Comparison of ENCODE assay signal across 24 cellular contexts in the genomic region with DNA sequence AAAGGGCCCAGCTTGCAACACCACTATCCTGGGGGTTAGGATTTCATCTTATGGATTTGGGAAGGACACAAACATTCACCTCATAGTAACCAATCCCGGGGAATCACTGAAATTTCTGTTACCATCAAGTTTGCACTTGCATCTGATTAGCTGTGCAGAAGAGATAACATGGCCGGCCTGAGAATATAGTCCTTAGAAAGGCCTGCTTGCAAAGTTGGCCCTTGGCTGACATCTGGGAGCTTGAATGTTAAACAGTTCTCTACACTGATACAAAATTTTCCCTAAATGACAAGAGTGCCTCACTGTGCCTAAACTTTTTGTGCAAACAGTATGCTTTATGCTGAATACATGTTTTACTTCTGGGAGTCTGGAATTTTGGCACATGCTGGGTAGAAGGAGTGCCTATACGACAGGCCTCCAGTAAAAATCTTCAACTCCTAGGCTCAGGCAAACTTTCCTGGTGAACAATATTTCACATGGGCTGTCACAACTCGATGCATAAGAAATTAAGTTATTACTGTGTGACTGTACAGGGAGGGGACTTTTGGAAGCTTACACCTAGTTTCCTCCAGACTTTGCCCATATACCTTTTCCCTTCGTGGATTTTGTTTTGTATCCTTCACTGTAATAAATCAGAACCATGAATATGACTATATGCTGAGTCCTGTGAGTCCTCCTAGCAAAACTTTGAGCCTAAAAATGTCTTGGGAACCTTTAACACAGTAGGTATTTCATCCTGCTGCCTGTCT. TPM values are rescaled to one million over a fixed set of nuclear protein-coding genes. Genes with fewer than 3 reads are reported as not detected.
DNase-seq lines count a peak whose midpoint lies in the region; ATAC-seq, FAIRE-seq and TF ChIP-seq lines count a peak whose summit lies in the region.
"Had no signal": no experiment of that assay in that cellular context is flagged by ENCODE, and none has a peak within 500 bp of the region (broad histone marks: within the 10 kb centered on the region; RNA-seq: fewer than 3 reads in every experiment).

No MANE protein-coding gene starts in this region.

- H4K20me1 ChIP-seq in GM12878 (ENCODE audit: control insufficient read depth, insufficient read depth), result no peaks in the 10 kb centered on the region

- BruUV-seq in GM12878 (replicated peaks; lab: Mats Ljungman, UMichigan) (no TSS peak), A673 (replicated peaks; lab: Mats Ljungman, UMichigan) (no TSS peak)

- H3K27ac ChIP-seq in GM12878 (ENCODE audit: control insufficient read depth, insufficient read depth), result no peak overlapping the region
- no peak overlapping the region for H3K27ac ChIP-seq in caudate nucleus (ENCODE audit: low read depth, low read length)
- H3K27ac ChIP-seq in A673 (ENCODE audit: low read depth, low read length, poor library complexity, severe bottlenecking), result no peak overlapping the region
- H3K27ac ChIP-seq: C4-2B, HL-60 had no signal

- no peak for TF ChIP-seq POLR2A in GM12878 (IDR thresholded peaks at IDR 0.05; ENCODE audit: low read depth, low read length)

- in situ Hi-C loops in GM12878 (cut with MboI), result loop anchor here (5.0 to 25.0 kb wide), 2 partner anchors 173 to 342 kb away; partner anchors contain the start of gene ZNHIT3

- ATAC-seq in GM12878 (no peak), GM18520 (IDR thresholded peaks at IDR 0.05; ENCODE audit: unreplicated experiment) (no peak)
- ATAC-seq in natural killer cell treated with Interleukin-12 subunit alpha and Interleukin-12 subunit beta and Interleukin-15 and Interleukin-18, amount 100 ng/mL, for 72 hours, result no peak
- ATAC-seq: HCT116 had no signal

- H3K4me1 ChIP-seq in GM12878 (ENCODE audit: control insufficient read depth, insufficient read depth, low read length) (peaks cover 8% of the 10 kb centered on the region; the same call in 1 of the 2 replicates), A673 (ENCODE audit: insufficient read depth, low read length, poor library complexity, severe bottlenecking) (no peaks in the 10 kb centered on the region)
- H3K4me1 ChIP-seq: Caco-2 had no signal

- H3K9me3 ChIP-seq in GM12878 (replicated peaks; ENCODE audit: control insufficient read depth, insufficient read depth, low read length) (peaks cover 3% of the 10 kb centered on the region; the same call in 1 of the 3 replicates), A673 (ENCODE audit: low read depth, low read length, poor library complexity, severe bottlenecking) (no peaks in the 10 kb centered on the region)
- H3K9me3 ChIP-seq: Caco-2 had no signal

- H2AFZ ChIP-seq in GM12878 (ENCODE audit: control insufficient read depth, low read depth, low read length), result no peak overlapping the region

- H3K4me3 ChIP-seq in GM12878 (no peak overlapping the region), A673 (ENCODE audit: low read depth, low read length, poor library complexity, severe bottlenecking) (no peak overlapping the region)

- TF ChIP-seq RAD21 in GM12878 (IDR thresholded peaks at IDR 0.05; ENCODE audit: insufficient read depth, low read depth, low read length), result peak; percentile 8; the same call in 1 of the 2 replicates

- no peak overlapping the region for H3K4me2 ChIP-seq in GM12878 (ENCODE audit: control insufficient read depth, insufficient read depth)

- peaks cover 0 to 5% (median 0%) of the 10 kb centered on the region in 6 donors for H3K9me3 Mint-ChIP-seq in immature natural killer cell
- no peaks in the 10 kb centered on the region for H3K9me3 Mint-ChIP-seq in natural killer cell treated with Interleukin-12 subunit alpha and Interleukin-12 subunit beta and Interleukin-15 and Interleukin-18, amount 100 ng/mL, for 72 hours
- H3K9me3 Mint-ChIP-seq: CD4-positive, alpha-beta T cell; HFFc6 had no signal

- no peak for FAIRE-seq in GM12878 (lab: Jason Lieb, UNC)
- FAIRE-seq: A204.1, D721Med, G401.6, GM12892, GM18507, HTR-8/SVneo had no signal

- peaks cover 0 to 3% (median 0%) of the 10 kb centered on the region in 3 donors for H3K27me3 Mint-ChIP-seq in immature natural killer cell (ENCODE audit: low read depth in 3 of 3)
- H3K27me3 Mint-ChIP-seq in natural killer cell treated with Interleukin-12 subunit alpha and Interleukin-12 subunit beta and Interleukin-15 and Interleukin-18, amount 100 ng/mL, for 72 hours, result no peaks in the 10 kb centered on the region

- H3K27ac Mint-ChIP-seq in immature natural killer cell, result peak overlapping the region; percentile 48 to 96 (median 86)
- peak overlapping the region; percentile 78 to 91 for H3K27ac Mint-ChIP-seq in natural killer cell treated with Interleukin-12 subunit alpha and Interleukin-12 subunit beta and Interleukin-15 and Interleukin-18, amount 100 ng/mL, for 72 hours
- H3K27ac Mint-ChIP-seq: CD4-positive, alpha-beta T cell; HFFc6 had no signal

- DNase-seq in GM12878 (ENCODE audit: low read depth, low spot score) (no peak), immature natural killer cell (no peak), caudate nucleus (lab: John Stamatoyannopoulos, UW) (no peak), A673 (ENCODE audit: low spot score) (no peak)
- no peak for DNase-seq in natural killer cell treated with Interleukin-12 subunit alpha and Interleukin-12 subunit beta and Interleukin-15 and Interleukin-18, amount 100 ng/mL, for 72 hours (ENCODE audit: low spot score)
- DNase-seq in activated CD4-positive, CD25-positive, alpha-beta regulatory T cell (lab: John Stamatoyannopoulos, UW), result no peak
- DNase-seq: AML-193; Caco-2; CD4-positive, alpha-beta T cell; GOT3; H7; HFFc6; IMR-90 had no signal

- H3K9ac ChIP-seq in GM12878 (ENCODE audit: control insufficient read depth, insufficient read depth, low read length), result no peak overlapping the region

- TF ChIP-seq CTCF in GM12878 (IDR thresholded peaks at IDR 0.05 in 2 of 3, conservative IDR thresholded peaks at IDR 0.05 in 1 of 3; ENCODE audit: control insufficient read depth in 2 of 3, extremely low read depth in 1 of 3, insufficient read depth in 1 of 3, low read depth in 3 of 3, low read length in 3 of 3), result peak in 1 of 3 experiments; percentile 11; a peak in 2 of 6 replicates
- TF ChIP-seq CTCF in A673 (conservative IDR thresholded peaks at IDR 0.05; ENCODE audit: low read depth, low read length), result no peak

- POLR2A ChIA-PET in GM12878 (lab: Charles Lee) (interaction anchor here (2.0 to 2.6 kb wide), 2 partner anchors 9 to 13 kb away, joined by 8 to 14 read pairs; no protein-coding TSS in a partner anchor), A673 (lab: Charles Lee; ENCODE audit: low non-redundant PET) (no interaction called here)

- CTCF ChIA-PET in GM12878 (lab: Yijun Ruan, JAX), result interaction anchor here (1.0 to 12.0 kb wide), 9 partner anchors 9 to 340 kb away, joined by 4 to 622 read pairs (median 28); partner anchors contain the start of genes CCL16, CCL3 and CCL4
- CTCF ChIA-PET in A673 (lab: Charles Lee), result no interaction called here

- TF ChIP-seq EP300 in GM12878 (IDR thresholded peaks at IDR 0.05; ENCODE audit: borderline replicate concordance in 1 of 2, control insufficient read depth in 1 of 2, low read depth in 2 of 2, low read length in 2 of 2), result no peak

- 72% methylated on average over 5 of the region's 5 CpGs for WGBS in GM12878 (ENCODE audit: insufficient coverage, insufficient replicate concordance, low lambda C conversion rate, missing lambda C conversion rate)

- H3K27me3 ChIP-seq in GM12878 (replicated peaks in 1 of 2; ENCODE audit: control insufficient read depth in 2 of 2, insufficient read depth in 2 of 2, low read length in 1 of 2), result no peaks in the 10 kb centered on the region
- no peaks in the 10 kb centered on the region for H3K27me3 ChIP-seq in A673 (replicated peaks; ENCODE audit: insufficient read depth, low read depth, low read length, poor library complexity)

- H3K36me3 Mint-ChIP-seq in immature natural killer cell, result peaks cover 9 to 27% (median 18%) of the 10 kb centered on the region in 3 donors
- no peaks in the 10 kb centered on the region for H3K36me3 Mint-ChIP-seq in natural killer cell treated with Interleukin-12 subunit alpha and Interleukin-12 subunit beta and Interleukin-15 and Interleukin-18, amount 100 ng/mL, for 72 hours

- intact Hi-C loops in GM12878 (cut with micrococcal nuclease; ENCODE audit: unreplicated experiment), result loop anchor here (10.0 kb wide), 1 partner anchor 340 kb away; the partner anchor contains the start of gene ZNHIT3
- intact Hi-C loops in A673 (cut with micrococcal nuclease; ENCODE audit: unreplicated experiment), result loop anchor here (10.0 kb wide), 1 partner anchor 170 kb away; no protein-coding TSS in a partner anchor

- RAD21 ChIA-PET in GM12878 (lab: Charles Lee; ENCODE audit: unreplicated experiment), result interaction anchor here (0.5 to 7.8 kb wide), 9 partner anchors 9 to 266 kb away, joined by 3 to 342 read pairs (median 28); partner anchors contain the start of genes CCL16, CCL3 and CCL4

- peaks cover 78 to 83% of the 10 kb centered on the region in 2 donors for H3K4me1 Mint-ChIP-seq in immature natural killer cell
- peaks cover 58 to 73% of the 10 kb centered on the region in 2 donors for H3K4me1 Mint-ChIP-seq in natural killer cell treated with Interleukin-12 subunit alpha and Interleukin-12 subunit beta and Interleukin-15 and Interleukin-18, amount 100 ng/mL, for 72 hours (ENCODE audit: low read depth in 2 of 2)

- no peaks in the 10 kb centered on the region for H3K36me3 ChIP-seq in GM12878 (ENCODE audit: control insufficient read depth in 2 of 2, insufficient read depth in 2 of 2, low read length in 1 of 2)
- H3K36me3 ChIP-seq in A673 (ENCODE audit: insufficient read depth, low read length, poor library complexity, severe bottlenecking), result no peaks in the 10 kb centered on the region

- SMC1A ChIA-PET in GM12878 (lab: Charles Lee; ENCODE audit: uncharacterized antibody, unreplicated experiment), result interaction anchor here (0.8 to 11.3 kb wide), 13 partner anchors 11 to 187 kb away, joined by 3 to 485 read pairs (median 8); partner anchors contain the start of genes CCL16, CCL18, CCL3 and CCL4

- no peaks in the 10 kb centered on the region for H3K79me2 ChIP-seq in GM12878 (ENCODE audit: control insufficient read depth, insufficient read depth, low read length)

- H3K4me3 Mint-ChIP-seq in immature natural killer cell, result peak overlapping the region in 4 of 5 donors; percentile 0 to 96 (median 74)
- peak overlapping the region; percentile 53 for H3K4me3 Mint-ChIP-seq in natural killer cell treated with Interleukin-12 subunit alpha and Interleukin-12 subunit beta and Interleukin-15 and Interleukin-18, amount 100 ng/mL, for 72 hours
- H3K4me3 Mint-ChIP-seq: CD4-positive, alpha-beta T cell; HFFc6 had no signal

RNA-seq across cellular contexts. Expression of gene TBC1D3B, which starts 31.3 kb away (rescaled TPM):
- total RNA-seq in GM12878 (2013; cell fraction: nucleolus; rRNA removed), result 9.6 and 11.1 TPM in 2 replicates
- total RNA-seq in GM12878 (2014; rRNA removed), result 1.8 and 2.7 TPM in 2 replicates
- 1.6 and 2.0 TPM in 2 replicates for total RNA-seq in GM12878 (2014; rRNA removed; fragmentation: Illumina TruSeq; extraction: Trizol)
- 2.5 and 8.5 TPM in 2 replicates for total RNA-seq in GM12878 (2021)
- polyA plus RNA-seq in GM12878 (2011; ENCODE audit: low read depth), result not detected
- polyA plus RNA-seq in GM12878 (2011; rRNA removed), result 2.0 and 2.1 TPM in 2 replicates
- 1.6 and 2.6 TPM in 2 replicates for polyA plus RNA-seq in GM12878 (2011; cell fraction: cytosol; rRNA removed)
- polyA plus RNA-seq in GM12878 (2011; cell fraction: nucleus; rRNA removed), result 15.3 and 19.8 TPM in 2 replicates
- polyA plus RNA-seq in GM12878 (2012), result 3.0 and 5.8 TPM in 2 replicates
- polyA plus RNA-seq in GM12878 (2014; fragmentation: Illumina TruSeq; extraction: Trizol), result 0.93 TPM in 1 of 2 replicates, not detected in the other
- not detected for polyA plus RNA-seq in GM12878 (2014; fragmentation: Nextera tagmentation; extraction: Ambion mirVana)
- polyA plus RNA-seq in GM12878 (2014; rRNA removed), result 3.0 and 4.8 TPM in 2 replicates
- polyA plus RNA-seq in GM12878 (2016; fragmentation: Nextera tagmentation; extraction: Ambion mirVana), result 1 to 10 TPM in 1 of 2 experiments, under 1 TPM in 1; 0.67 to 1.6 TPM
- 0.80 TPM in 1 of 2 replicates, not detected in the other for polyA minus RNA-seq in GM12878 (2011; rRNA and poly(A)+ RNA removed)
- polyA minus RNA-seq in GM12878 (2011; cell fraction: cytosol; rRNA and poly(A)+ RNA removed), result not detected in 2 replicates
- polyA minus RNA-seq in GM12878 (2011; cell fraction: nucleus; rRNA and poly(A)+ RNA removed), result 1.9 and 2.3 TPM in 2 replicates
- not detected for polyA plus RNA-seq in immature natural killer cell
- total RNA-seq in natural killer cell treated with Interleukin-12 subunit alpha and Interleukin-12 subunit beta and Interleukin-15 and Interleukin-18, amount 100 ng/mL, for 72 hours, result 10 to 100 TPM in 1 of 2 donors, 1 to 10 TPM in 1; 9.2 to 10.7 TPM
- total RNA-seq in A673 (2021), result 5.0 and 5.1 TPM in 2 replicates
- total RNA-seq: H7, IMR-90 had no signal

RNA-seq across cellular contexts. Expression of gene CCL4, which starts 41.5 kb away (rescaled TPM):
- 8.8 and 9.5 TPM in 2 replicates for total RNA-seq in GM12878 (2013; cell fraction: nucleolus; rRNA removed)
- total RNA-seq in GM12878 (2014; rRNA removed) (77.8 and 78.7 TPM in 2 replicates), GM12878 (2014; rRNA removed; fragmentation: Illumina TruSeq; extraction: Trizol) (80.1 and 85.0 TPM in 2 replicates), GM12878 (2021) (50.8 and 54.8 TPM in 2 replicates), A673 (2021) (not detected in 2 replicates)
- 32.1 TPM for polyA plus RNA-seq in GM12878 (2011; ENCODE audit: low read depth)
- polyA plus RNA-seq in GM12878 (2011; rRNA removed) (524 and 741 TPM in 2 replicates), GM12878 (2014; fragmentation: Illumina TruSeq; extraction: Trizol) (76.3 and 86.9 TPM in 2 replicates), GM12878 (2014; fragmentation: Nextera tagmentation; extraction: Ambion mirVana) (100 to 1,000 TPM; 357 to 425 TPM), GM12878 (2014; rRNA removed) (87.3 and 96.6 TPM in 2 replicates), GM12878 (2016; fragmentation: Nextera tagmentation; extraction: Ambion mirVana) (10 to 100 TPM; 18.7 to 20.5 TPM), immature natural killer cell (1,000 to 10,000 TPM in 1 of 3 donors, 100 to 1,000 TPM in 2; 748 to 1,008 (median 970) TPM)
- polyA plus RNA-seq in GM12878 (2011; cell fraction: cytosol; rRNA removed), result 616 and 746 TPM in 2 replicates
- 311 and 571 TPM in 2 replicates for polyA plus RNA-seq in GM12878 (2011; cell fraction: nucleus; rRNA removed)
- 19.0 and 53.7 TPM in 2 replicates for polyA plus RNA-seq in GM12878 (2012)
- 445 and 610 TPM in 2 replicates for polyA minus RNA-seq in GM12878 (2011; rRNA and poly(A)+ RNA removed)
- 254 and 292 TPM in 2 replicates for polyA minus RNA-seq in GM12878 (2011; cell fraction: cytosol; rRNA and poly(A)+ RNA removed)
- 194 and 212 TPM in 2 replicates for polyA minus RNA-seq in GM12878 (2011; cell fraction: nucleus; rRNA and poly(A)+ RNA removed)
- 100 to 1,000 TPM; 379 to 582 TPM for total RNA-seq in natural killer cell treated with Interleukin-12 subunit alpha and Interleukin-12 subunit beta and Interleukin-15 and Interleukin-18, amount 100 ng/mL, for 72 hours
- total RNA-seq: Caco-2, H7, HFFc6, IMR-90 had no signal
- polyA plus RNA-seq: BJ, IMR-90 had no signal

RNA-seq across cellular contexts. Expression of gene CCL3L1, which starts 51.4 kb away (rescaled TPM):
- total RNA-seq in GM12878 (2013; cell fraction: nucleolus; rRNA removed), result 6.6 and 7.5 TPM in 2 replicates
- total RNA-seq in GM12878 (2014; rRNA removed), result 13.0 and 14.8 TPM in 2 replicates
- total RNA-seq in GM12878 (2014; rRNA removed; fragmentation: Illumina TruSeq; extraction: Trizol), result 12.4 and 15.3 TPM in 2 replicates
- total RNA-seq in GM12878 (2021), result 12.9 and 13.6 TPM in 2 replicates
- 17.8 TPM for polyA plus RNA-seq in GM12878 (2011; ENCODE audit: low read depth)
- 26.9 and 108 TPM in 2 replicates for polyA plus RNA-seq in GM12878 (2011; rRNA removed)
- 63.6 and 64.9 TPM in 2 replicates for polyA plus RNA-seq in GM12878 (2011; cell fraction: cytosol; rRNA removed)
- polyA plus RNA-seq in GM12878 (2011; cell fraction: nucleus; rRNA removed), result 51.9 and 86.7 TPM in 2 replicates
- 17.4 and 22.5 TPM in 2 replicates for polyA plus RNA-seq in GM12878 (2012)
- 5.4 and 13.4 TPM in 2 replicates for polyA plus RNA-seq in GM12878 (2014; fragmentation: Illumina TruSeq; extraction: Trizol)
- 10 to 100 TPM; 13.8 to 14.5 TPM for polyA plus RNA-seq in GM12878 (2014; fragmentation: Nextera tagmentation; extraction: Ambion mirVana)
- 12.6 and 14.0 TPM in 2 replicates for polyA plus RNA-seq in GM12878 (2014; rRNA removed)
- 1 to 10 TPM; 1.9 to 3.2 TPM for polyA plus RNA-seq in GM12878 (2016; fragmentation: Nextera tagmentation; extraction: Ambion mirVana)
- 44.0 and 53.2 TPM in 2 replicates for polyA minus RNA-seq in GM12878 (2011; rRNA and poly(A)+ RNA removed)
- polyA minus RNA-seq in GM12878 (2011; cell fraction: cytosol; rRNA and poly(A)+ RNA removed), result 38.6 and 41.3 TPM in 2 replicates
- polyA minus RNA-seq in GM12878 (2011; cell fraction: nucleus; rRNA and poly(A)+ RNA removed), result 88.5 and 100 TPM in 2 replicates
- 10 to 100 TPM in 1 of 3 donors, 1 to 10 TPM in 2; 1.0 to 39.5 (median 2.9) TPM for polyA plus RNA-seq in immature natural killer cell
- total RNA-seq in natural killer cell treated with Interleukin-12 subunit alpha and Interleukin-12 subunit beta and Interleukin-15 and Interleukin-18, amount 100 ng/mL, for 72 hours, result 10 to 100 TPM; 59.6 to 82.1 TPM
- not detected in 2 replicates for total RNA-seq in A673 (2021)
- total RNA-seq: Caco-2, H7, IMR-90 had no signal
- polyA plus RNA-seq: BJ, IMR-90 had no signal

RNA-seq across cellular contexts. Expression of gene CCL3, which starts 55.2 kb away (rescaled TPM):
- 131 and 132 TPM in 2 replicates for total RNA-seq in GM12878 (2013; cell fraction: nucleolus; rRNA removed)
- total RNA-seq in GM12878 (2014; rRNA removed) (262 and 269 TPM in 2 replicates), GM12878 (2014; rRNA removed; fragmentation: Illumina TruSeq; extraction: Trizol) (208 and 210 TPM in 2 replicates), GM12878 (2021) (189 and 197 TPM in 2 replicates), A673 (2021) (not detected in 2 replicates)
- 155 TPM for polyA plus RNA-seq in GM12878 (2011; ENCODE audit: low read depth)
- polyA plus RNA-seq in GM12878 (2011; rRNA removed) (330 and 1,488 TPM in 2 replicates), GM12878 (2014; fragmentation: Illumina TruSeq; extraction: Trizol) (72.6 and 143 TPM in 2 replicates), GM12878 (2014; fragmentation: Nextera tagmentation; extraction: Ambion mirVana) (100 to 1,000 TPM; 240 to 318 TPM), GM12878 (2014; rRNA removed) (169 and 181 TPM in 2 replicates), GM12878 (2016; fragmentation: Nextera tagmentation; extraction: Ambion mirVana) (10 to 100 TPM; 96.5 to 99.9 TPM), immature natural killer cell (100 to 1,000 TPM; 120 to 149 (median 128) TPM)
- polyA plus RNA-seq in GM12878 (2011; cell fraction: cytosol; rRNA removed), result 1,075 and 1,156 TPM in 2 replicates
- 866 and 1,038 TPM in 2 replicates for polyA plus RNA-seq in GM12878 (2011; cell fraction: nucleus; rRNA removed)
- polyA plus RNA-seq in GM12878 (2012), result 156 and 169 TPM in 2 replicates
- polyA minus RNA-seq in GM12878 (2011; rRNA and poly(A)+ RNA removed), result 415 and 439 TPM in 2 replicates
- 515 and 603 TPM in 2 replicates for polyA minus RNA-seq in GM12878 (2011; cell fraction: cytosol; rRNA and poly(A)+ RNA removed)
- polyA minus RNA-seq in GM12878 (2011; cell fraction: nucleus; rRNA and poly(A)+ RNA removed), result 1,135 and 1,325 TPM in 2 replicates
- 1,000 to 10,000 TPM; 2,440 to 2,619 TPM for total RNA-seq in natural killer cell treated with Interleukin-12 subunit alpha and Interleukin-12 subunit beta and Interleukin-15 and Interleukin-18, amount 100 ng/mL, for 72 hours
- total RNA-seq: Caco-2, H7, HFFc6, IMR-90 had no signal
- polyA plus RNA-seq: BJ, IMR-90 had no signal
